8 cellular contexts compared by ENCODE assay signal in genomic region chr12:132771126-132771838, GRCh38. TPM values are rescaled to one million over a fixed set of nuclear protein-coding genes. Genes with fewer than 3 reads are reported as not detected.
DNase-seq lines count a peak whose midpoint lies in the region; ATAC-seq, FAIRE-seq and TF ChIP-seq lines count a peak whose summit lies in the region.

No MANE protein-coding gene starts in this region.

- peaks cover 10 to 38% (median 32%) of the 10 kb centered on the region in 4 donors for H3K4me1 ChIP-seq in upper lobe of left lung

- H3K4me3 Mint-ChIP-seq in activated naive CD8-positive, alpha-beta T cell treated with anti-CD3 and anti-CD28 coated beads, Interleukin-2, amount 50 U/mL, for 24 hours, result no peak overlapping the region
- H3K4me3 Mint-ChIP-seq in stimulated activated naive CD8-positive, alpha-beta T cell treated with anti-CD3 and anti-CD28 coated beads, Interleukin-15, amount 100 ng/mL, for 72 hours, result peak overlapping the region; percentile 63 to 74

- peaks cover 40% of the 10 kb centered on the region for H3K36me3 Mint-ChIP-seq in activated naive CD8-positive, alpha-beta T cell treated with anti-CD3 and anti-CD28 coated beads, Interleukin-2, amount 50 U/mL, for 24 hours (ENCODE audit: low read depth)

- DNase-seq in activated T-cell treated with anti-CD3 and anti-CD28 coated beads for 1 hour (ENCODE audit: low read depth), result peak; percentile 33
- DNase-seq in activated T-cell treated with anti-CD3 and anti-CD28 coated beads for 4 hours, result no peak
- peak; percentile 27 to 37 for DNase-seq in Kasumi-1 (lab: John Stamatoyannopoulos, UW)
- peak; percentile 27 for DNase-seq in activated naive CD8-positive, alpha-beta T cell treated with anti-CD3 and anti-CD28 coated beads, Interleukin-2, amount 50 U/mL, for 24 hours
- peak; percentile 25 to 46 for DNase-seq in stimulated activated naive CD8-positive, alpha-beta T cell treated with anti-CD3 and anti-CD28 coated beads, Interleukin-15, amount 100 ng/mL, for 72 hours
- DNase-seq in upper lobe of left lung, result no peak
- DNase-seq in NCI-H1417 treated with DMSO at 0.1 percent for 48 hours (lab: John Stamatoyannopoulos, UW), result no peak
- DNase-seq in frontal cortex (ENCODE audit: low spot score in 2 of 2), result no peak

- no peak for TF ChIP-seq CTCF in upper lobe of left lung (IDR thresholded peaks at IDR 0.05)

- no peak for FAIRE-seq in frontal cortex (lab: Jason Lieb, UNC)

- 80 to 96% methylated on average over 14 to 15 of the region's 15 CpGs for WGBS in upper lobe of left lung, 2 donors

- no peaks in the 10 kb centered on the region for H3K9me3 Mint-ChIP-seq in activated naive CD8-positive, alpha-beta T cell treated with anti-CD3 and anti-CD28 coated beads, Interleukin-2, amount 50 U/mL, for 24 hours
- no peaks in the 10 kb centered on the region for H3K9me3 Mint-ChIP-seq in stimulated activated naive CD8-positive, alpha-beta T cell treated with anti-CD3 and anti-CD28 coated beads, Interleukin-15, amount 100 ng/mL, for 72 hours

- TF ChIP-seq POLR2A in upper lobe of left lung (IDR thresholded peaks at IDR 0.05), result no peak

- H3K9me3 ChIP-seq in upper lobe of left lung, result no peaks in the 10 kb centered on the region

- no peaks in the 10 kb centered on the region for H3K27me3 Mint-ChIP-seq in activated naive CD8-positive, alpha-beta T cell treated with anti-CD3 and anti-CD28 coated beads, Interleukin-2, amount 50 U/mL, for 24 hours
- H3K27me3 Mint-ChIP-seq in stimulated activated naive CD8-positive, alpha-beta T cell treated with anti-CD3 and anti-CD28 coated beads, Interleukin-15, amount 100 ng/mL, for 72 hours, result no peaks in the 10 kb centered on the region

- H3K27ac Mint-ChIP-seq in activated naive CD8-positive, alpha-beta T cell treated with anti-CD3 and anti-CD28 coated beads, Interleukin-2, amount 50 U/mL, for 24 hours, result peak overlapping the region; percentile 60
- H3K27ac Mint-ChIP-seq in stimulated activated naive CD8-positive, alpha-beta T cell treated with anti-CD3 and anti-CD28 coated beads, Interleukin-15, amount 100 ng/mL, for 72 hours, result peak overlapping the region; percentile 62 to 74

- peak overlapping the region in 2 of 4 donors; percentile 67 to 78 for H3K27ac ChIP-seq in upper lobe of left lung

- H3K36me3 ChIP-seq in upper lobe of left lung, result peaks cover 21 to 62% (median 40%) of the 10 kb centered on the region in 4 donors

- H3K4me1 Mint-ChIP-seq in activated naive CD8-positive, alpha-beta T cell treated with anti-CD3 and anti-CD28 coated beads, Interleukin-2, amount 50 U/mL, for 24 hours, result peaks cover 62% of the 10 kb centered on the region
- peaks cover 84% of the 10 kb centered on the region for H3K4me1 Mint-ChIP-seq in stimulated activated naive CD8-positive, alpha-beta T cell treated with anti-CD3 and anti-CD28 coated beads, Interleukin-15, amount 100 ng/mL, for 72 hours

- ATAC-seq in activated naive CD8-positive, alpha-beta T cell treated with anti-CD3 and anti-CD28 coated beads, Interleukin-2, amount 50 U/mL, for 24 hours, result peak; percentile 63
- peak; percentile 77 for ATAC-seq in stimulated activated naive CD8-positive, alpha-beta T cell treated with anti-CD3 and anti-CD28 coated beads, Interleukin-15, amount 100 ng/mL, for 72 hours
- no peak for ATAC-seq in upper lobe of left lung (ENCODE audit: low FRiP score in 2 of 2)

- TF ChIP-seq EP300 in upper lobe of left lung (IDR thresholded peaks at IDR 0.05), result no peak

- H3K27me3 ChIP-seq in upper lobe of left lung, result no peaks in the 10 kb centered on the region

- no peak overlapping the region for H3K4me3 ChIP-seq in upper lobe of left lung

RNA-seq across cellular contexts. Expression of gene ANKLE2, which starts 9.7 kb away (rescaled TPM):
- total RNA-seq in upper lobe of left lung (100 to 1,000 TPM in 2 of 6 donors, 10 to 100 TPM in 4; 44.3 to 153 (median 78.0) TPM), frontal cortex (44.8 TPM)

RNA-seq across cellular contexts. Expression of gene GOLGA3, which starts 57.4 kb away (rescaled TPM):
- 100 to 1,000 TPM in 1 of 6 donors, 10 to 100 TPM in 5; 53.8 to 116 (median 77.9) TPM for total RNA-seq in upper lobe of left lung
- total RNA-seq in frontal cortex, result 50.5 TPM

Comparison
In these comparisons a context has a peak if more than half of its experiments do, and no peak if none do; other contexts are left out.
1. DNase-seq: peak in activated T-cell treated with anti-CD3 and anti-CD28 coated beads for 1 hour (single experiment), Kasumi-1 (2 of 2), activated naive CD8-positive, alpha-beta T cell treated with anti-CD3 and anti-CD28 coated beads, Interleukin-2, amount 50 U/mL, for 24 hours (single experiment) and stimulated activated naive CD8-positive, alpha-beta T cell treated with anti-CD3 and anti-CD28 coated beads, Interleukin-15, amount 100 ng/mL, for 72 hours (2 of 2); none in activated T-cell treated with anti-CD3 and anti-CD28 coated beads for 4 hours (single experiment), upper lobe of left lung (0 of 2), NCI-H1417 treated with DMSO at 0.1 percent for 48 hours (single experiment) and frontal cortex (0 of 2).
2. ATAC-seq: peak in activated naive CD8-positive, alpha-beta T cell treated with anti-CD3 and anti-CD28 coated beads, Interleukin-2, amount 50 U/mL, for 24 hours (single experiment) and stimulated activated naive CD8-positive, alpha-beta T cell treated with anti-CD3 and anti-CD28 coated beads, Interleukin-15, amount 100 ng/mL, for 72 hours (single experiment); none in upper lobe of left lung (0 of 2).